Comparison of ENCODE assay signal across 8 cellular contexts in the genomic region with DNA sequence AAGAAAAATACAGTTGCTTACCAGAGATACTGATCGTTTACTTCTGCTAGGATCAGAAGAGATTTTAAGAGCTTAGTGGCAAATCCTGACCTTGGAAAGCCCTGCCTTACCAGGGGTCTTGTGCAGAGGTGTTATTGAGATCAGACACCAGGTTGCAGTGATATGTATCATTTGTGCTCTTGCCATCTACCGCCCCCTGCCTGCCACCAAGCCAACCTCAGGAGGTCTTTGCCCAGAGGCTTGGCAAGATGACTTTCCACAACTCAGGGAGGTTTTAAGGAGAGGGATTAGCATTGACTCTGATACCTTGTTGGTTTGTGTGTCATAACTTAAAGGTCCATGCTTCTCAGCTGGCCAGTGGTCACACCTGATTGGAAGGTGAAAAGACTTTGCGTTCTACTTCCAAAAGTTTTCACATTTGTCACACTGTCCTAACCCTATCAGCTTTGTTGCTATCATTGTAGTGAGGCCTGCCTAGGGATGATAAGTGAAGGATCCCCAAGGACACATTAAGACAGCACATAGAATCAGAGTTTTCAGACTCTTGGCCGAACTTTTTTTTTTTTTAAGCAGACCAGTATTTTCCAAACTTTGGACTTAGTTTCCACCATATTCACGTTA. TPM values are rescaled to one million over a fixed set of nuclear protein-coding genes. Genes with fewer than 3 reads are reported as not detected.
A peak's percentile ranks its signal among the peaks of the same experiment; 100 is the strongest.
DNase-seq lines count a peak whose midpoint lies in the region; ATAC-seq and TF ChIP-seq lines count a peak whose summit lies in the region.

No MANE protein-coding gene starts in this region.

- no peaks in the 10 kb centered on the region for H3K27me3 Mint-ChIP-seq in activated CD8-positive, alpha-beta memory T cell treated with anti-CD3 and anti-CD28 coated beads, Interleukin-2, amount 10 ng/mL, durations not matched to agents 7 days and 5 days

- H3K9me3 Mint-ChIP-seq in activated CD8-positive, alpha-beta memory T cell treated with anti-CD3 and anti-CD28 coated beads, Interleukin-2, amount 10 ng/mL, durations not matched to agents 7 days and 5 days (ENCODE audit: low read depth) = no peaks in the 10 kb centered on the region

- H3K4me3 ChIP-seq in GM12865 (ENCODE audit: low read depth, low read length) (no peak overlapping the region), HFF-Myc (replicated peaks; ENCODE audit: low read depth, low read length) (no peak overlapping the region), esophagus muscularis mucosa (no peak overlapping the region), osteoblast (ENCODE audit: insufficient read depth, low read length) (no peak overlapping the region)

- TF ChIP-seq POLR2A in esophagus muscularis mucosa (IDR thresholded peaks at IDR 0.05; ENCODE audit: low read depth) = no peak

- peaks cover 8% of the 10 kb centered on the region for H4K20me1 ChIP-seq in osteoblast (ENCODE audit: insufficient read depth, low read length)

- H3K36me3 Mint-ChIP-seq in activated CD8-positive, alpha-beta memory T cell treated with anti-CD3 and anti-CD28 coated beads, Interleukin-2, amount 10 ng/mL, durations not matched to agents 7 days and 5 days = no peaks in the 10 kb centered on the region

- H3K4me2 ChIP-seq in osteoblast (ENCODE audit: insufficient read depth, low read length) = no peak overlapping the region

- H3K27me3 ChIP-seq in esophagus muscularis mucosa (no peaks in the 10 kb centered on the region), osteoblast (ENCODE audit: insufficient read depth, low read length) (no peaks in the 10 kb centered on the region)

- no peak overlapping the region for H3K27ac Mint-ChIP-seq in activated CD8-positive, alpha-beta memory T cell treated with anti-CD3 and anti-CD28 coated beads, Interleukin-2, amount 10 ng/mL, durations not matched to agents 7 days and 5 days

- CTCF ChIA-PET in activated CD8-positive, alpha-beta memory T cell treated with anti-CD3 and anti-CD28 coated beads, Interleukin-2, amount 10 ng/mL, durations not matched to agents 7 days and 5 days (lab: Charles Lee) = interaction anchor here (0.7 to 4.5 kb wide), 14 partner anchors 9 to 323 kb away, joined by 3 to 68 read pairs (median 4); no protein-coding TSS in a partner anchor

- peaks cover 14% of the 10 kb centered on the region for H3K79me2 ChIP-seq in osteoblast (ENCODE audit: insufficient read depth, low read length)

- H3K9me3 ChIP-seq in esophagus muscularis mucosa (no peaks in the 10 kb centered on the region), osteoblast (ENCODE audit: low read depth, low read length) (no peaks in the 10 kb centered on the region)

- H3K4me3 Mint-ChIP-seq in activated CD8-positive, alpha-beta memory T cell treated with anti-CD3 and anti-CD28 coated beads, Interleukin-2, amount 10 ng/mL, durations not matched to agents 7 days and 5 days = no peak overlapping the region

- peaks cover 7% of the 10 kb centered on the region for H3K4me1 Mint-ChIP-seq in activated CD8-positive, alpha-beta memory T cell treated with anti-CD3 and anti-CD28 coated beads, Interleukin-2, amount 10 ng/mL, durations not matched to agents 7 days and 5 days

- H3K36me3 ChIP-seq in esophagus muscularis mucosa (no peaks in the 10 kb centered on the region), osteoblast (ENCODE audit: insufficient read depth, low read length) (no peaks in the 10 kb centered on the region)

- TF ChIP-seq CTCF in GM12865 (IDR thresholded peaks at IDR 0.05; ENCODE audit: insufficient read depth, low read depth, low read length, missing control alignments) = peak; percentile 73
- peak; percentile 79 for TF ChIP-seq CTCF in HFF-Myc (IDR thresholded peaks at IDR 0.05; ENCODE audit: low read depth, low read length, missing control alignments)
- peak; percentile 48 to 54 (median 53) for TF ChIP-seq CTCF in esophagus muscularis mucosa (IDR thresholded peaks at IDR 0.05)
- TF ChIP-seq CTCF in osteoblast (IDR thresholded peaks at IDR 0.05; ENCODE audit: extremely low read depth, low read depth, low read length) = peak; percentile 73

- DNase-seq in GM12865 (ENCODE audit: low read depth) = peak; percentile 72
- no peak for DNase-seq in HFF-Myc (ENCODE audit: extremely low read depth, low read depth)
- DNase-seq in NCI-H524 treated with DMSO at 0.1 percent for 48 hours (lab: John Stamatoyannopoulos, UW) = peak; percentile 5
- peak; percentile 69 for DNase-seq in activated CD8-positive, alpha-beta memory T cell treated with anti-CD3 and anti-CD28 coated beads, Interleukin-2, amount 10 ng/mL, durations not matched to agents 7 days and 5 days
- no peak for DNase-seq in esophagus muscularis mucosa (ENCODE audit: extremely low spot score)
- no peak for DNase-seq in osteoblast (ENCODE audit: insufficient read length, low spot score, missing footprints)
- no peak for DNase-seq in H4 (ENCODE audit: low spot score)

- H3K27ac ChIP-seq in esophagus muscularis mucosa (replicated peaks in 1 of 4) (no peak overlapping the region), osteoblast (ENCODE audit: low read depth, low read length) (no peak overlapping the region)

- intact Hi-C loops in esophagus muscularis mucosa (cut with DNase I) = loop anchor here (5.0 kb wide), 1 partner anchor 90 kb away; no protein-coding TSS in a partner anchor

- H3K4me1 ChIP-seq in esophagus muscularis mucosa (peaks cover 31 to 45% (median 36%) of the 10 kb centered on the region in 4 donors), osteoblast (ENCODE audit: insufficient read depth, low read length) (peaks cover 21% of the 10 kb centered on the region)

- peak; percentile 88 for ATAC-seq in activated CD8-positive, alpha-beta memory T cell treated with anti-CD3 and anti-CD28 coated beads, Interleukin-2, amount 10 ng/mL, durations not matched to agents 7 days and 5 days
- ATAC-seq in HG02610 (IDR thresholded peaks at IDR 0.05; ENCODE audit: unreplicated experiment) = no peak

- no peak overlapping the region for H2AFZ ChIP-seq in osteoblast (ENCODE audit: low read length)

- TF ChIP-seq EP300 in esophagus muscularis mucosa (IDR thresholded peaks at IDR 0.05) = no peak

- 82% methylated on average over 4 of the region's 5 CpGs for WGBS in esophagus muscularis mucosa

RNA-seq across cellular contexts. Expression of gene MGAT5, which starts 46.2 kb away (rescaled TPM):
- 10 to 100 TPM; 40.3 to 43.6 TPM for total RNA-seq in activated CD8-positive, alpha-beta memory T cell treated with anti-CD3 and anti-CD28 coated beads, Interleukin-2, amount 10 ng/mL, durations not matched to agents 7 days and 5 days
- 10 to 100 TPM; 47.4 to 56.4 (median 50.3) TPM for total RNA-seq in esophagus muscularis mucosa
- total RNA-seq in osteoblast = 28.3 and 29.7 TPM in 2 replicates
- 13.1 and 24.5 TPM in 2 replicates for total RNA-seq in H4 (2014; rRNA removed; shearing (Covaris generic))

Comparison
In these comparisons a context has a peak if more than half of its experiments do, and no peak if none do; other contexts are left out.
1. DNase-seq: peak in GM12865 (single experiment), NCI-H524 treated with DMSO at 0.1 percent for 48 hours (single experiment) and activated CD8-positive, alpha-beta memory T cell treated with anti-CD3 and anti-CD28 coated beads, Interleukin-2, amount 10 ng/mL, durations not matched to agents 7 days and 5 days (single experiment); none in HFF-Myc (single experiment), esophagus muscularis mucosa (single experiment), osteoblast (single experiment) and H4 (single experiment).
2. Peak in every context shown above with its lines, with median percentiles within 50 percentile points of each other: CTCF ChIP-seq.